8 cellular contexts compared by ENCODE assay signal in genomic region chr5:141476132-141476909, GRCh38. TPM values are rescaled to one million over a fixed set of nuclear protein-coding genes. Genes with fewer than 3 reads are reported as not detected.
DNase-seq lines count a peak whose midpoint lies in the region; ATAC-seq, FAIRE-seq and TF ChIP-seq lines count a peak whose summit lies in the region.

No MANE protein-coding gene starts in this region.

- peak; percentile 13 for FAIRE-seq in HTR-8/SVneo (lab: Jason Lieb, UNC)

- POLR2A ChIA-PET in Caco-2 (lab: Charles Lee), result no interaction called here

- H3K4me3 ChIP-seq in fibroblast of pulmonary artery (replicated peaks; ENCODE audit: low read depth, low read length), result peak overlapping the region; percentile 74
- H3K4me3 ChIP-seq in neural cell (ENCODE audit: low read length), result peak overlapping the region; percentile 58
- H3K4me3 ChIP-seq in Caco-2 (ENCODE audit: low read depth, low read length), result no peak overlapping the region

- H3K36me3 ChIP-seq in neural cell (ENCODE audit: insufficient read depth, low read length) (peaks cover 29% of the 10 kb centered on the region), Caco-2 (ENCODE audit: control insufficient read depth, insufficient read depth, low read length) (no peaks in the 10 kb centered on the region)

- no peaks in the 10 kb centered on the region for H3K27me3 ChIP-seq in neural cell (ENCODE audit: insufficient read depth, low read depth, low read length)
- H3K27me3 ChIP-seq in Caco-2 (replicated peaks; ENCODE audit: control insufficient read depth, insufficient read depth, low read length), result no peaks in the 10 kb centered on the region

- no peaks in the 10 kb centered on the region for H4K20me1 ChIP-seq in neural cell (ENCODE audit: insufficient read depth)

- no TSS peak for BruUV-seq in Caco-2 (replicated peaks; lab: Mats Ljungman, UMichigan)

- H2AFZ ChIP-seq in neural cell (ENCODE audit: low read depth, low read length), result no peak overlapping the region

- no peaks in the 10 kb centered on the region for H3F3A ChIP-seq in neural cell (ENCODE audit: insufficient read depth, low read length, poor library complexity, severe bottlenecking)

- H3K4me1 ChIP-seq in Caco-2, result no peaks in the 10 kb centered on the region

- no peak overlapping the region for H3K27ac Mint-ChIP-seq in Caco-2 (ENCODE audit: unreplicated experiment)

- CTCF ChIA-PET in Caco-2 (lab: Charles Lee), result no interaction called here

- peaks cover 14% of the 10 kb centered on the region for H3K79me2 ChIP-seq in neural cell (replicated peaks; ENCODE audit: insufficient read depth, low read length)

- H3K9me3 ChIP-seq in neural cell (ENCODE audit: low read length), result peaks cover 32% of the 10 kb centered on the region
- no peaks in the 10 kb centered on the region for H3K9me3 ChIP-seq in Caco-2

- intact Hi-C loops in Caco-2 (cut with micrococcal nuclease; ENCODE audit: unreplicated experiment), result no loop called here

- H3K27ac ChIP-seq in VCaP (peak overlapping the region; percentile 53), neural cell (ENCODE audit: low read length) (no peak overlapping the region)

- ATAC-seq in GM21367 (IDR thresholded peaks at IDR 0.05; ENCODE audit: unreplicated experiment), result peak; percentile 21

- no peak overlapping the region for H3K4me2 ChIP-seq in neural cell (ENCODE audit: low read length)

- no peaks in the 10 kb centered on the region for H3K27me3 Mint-ChIP-seq in Caco-2 (ENCODE audit: insufficient read depth, unreplicated experiment)

- TF ChIP-seq EP300 in neural cell (conservative IDR thresholded peaks at IDR 0.05; ENCODE audit: poor library complexity, severe bottlenecking), result no peak

- peak; percentile 20 for DNase-seq in DMS79 treated with DMSO at 0.1 percent for 48 hours (lab: John Stamatoyannopoulos, UW)
- DNase-seq in HTR-8/SVneo (ENCODE audit: insufficient read length, low spot score), result peak; percentile 60
- DNase-seq in fibroblast of pulmonary artery (ENCODE audit: low read depth), result peak; percentile 82
- DNase-seq in Caco-2, result no peak
- DNase-seq in SW480 (ENCODE audit: low spot score), result no peak

- TF ChIP-seq CTCF in VCaP (conservative IDR thresholded peaks at IDR 0.05) (no peak), fibroblast of pulmonary artery (IDR thresholded peaks at IDR 0.05; ENCODE audit: low read length, missing control alignments) (no peak), neural cell (IDR thresholded peaks at IDR 0.05; ENCODE audit: poor library complexity, severe bottlenecking) (no peak), Caco-2 (IDR thresholded peaks at IDR 0.05; ENCODE audit: insufficient read depth in 1 of 2, low read depth in 1 of 2, low read length in 1 of 2, severe bottlenecking in 1 of 2, unreplicated experiment in 1 of 2) (no peak)

- no peak overlapping the region for H3K9ac ChIP-seq in neural cell (ENCODE audit: low read length)

- no peak for TF ChIP-seq RAD21 in neural cell (conservative IDR thresholded peaks at IDR 0.05)

- H3K36me3 Mint-ChIP-seq in Caco-2 (ENCODE audit: insufficient read depth, unreplicated experiment), result no peaks in the 10 kb centered on the region

- no peaks in the 10 kb centered on the region for H3K4me1 Mint-ChIP-seq in Caco-2 (ENCODE audit: low read depth, unreplicated experiment)

- H3K9me3 Mint-ChIP-seq in Caco-2 (ENCODE audit: unreplicated experiment), result no peaks in the 10 kb centered on the region

- H3K4me3 Mint-ChIP-seq in Caco-2 (ENCODE audit: unreplicated experiment), result no peak overlapping the region

- no peaks in the 10 kb centered on the region for H3K9me2 ChIP-seq in neural cell (ENCODE audit: insufficient read depth, low read length)

TF ChIP-seq in neural cell, 6 proteins besides CTCF, POLR2A, EP300 and RAD21:
- TF ChIP-seq POLR2AphosphoS5 (IDR thresholded peaks at IDR 0.05) (no peak), TAF1 (IDR thresholded peaks at IDR 0.05; ENCODE audit: low read depth) (no peak)

RNA-seq across cellular contexts. Expression of gene PCDHGC3, which starts 0.6 kb away (rescaled TPM):
- 2.1 and 2.8 TPM in 2 replicates for polyA plus RNA-seq in neural cell
- 11.0 and 11.6 TPM in 2 replicates for polyA minus RNA-seq in neural cell
- total RNA-seq in Caco-2 (2022), result 1.3 and 2.9 TPM in 2 replicates

RNA-seq across cellular contexts. Expression of gene PCDHGC4, which starts 8.5 kb away (rescaled TPM):
- 4.3 and 6.4 TPM in 2 replicates for polyA plus RNA-seq in neural cell
- polyA minus RNA-seq in neural cell, result 25.3 and 28.7 TPM in 2 replicates
- total RNA-seq in Caco-2 (2022), result 0.28 and 0.39 TPM in 2 replicates

RNA-seq across cellular contexts. Expression of gene PCDHGC5, which starts 12.6 kb away (rescaled TPM):
- polyA plus RNA-seq in neural cell, result 0.51 and 0.54 TPM in 2 replicates
- 5.1 and 7.4 TPM in 2 replicates for polyA minus RNA-seq in neural cell
- total RNA-seq in Caco-2 (2022), result 0.21 and 0.25 TPM in 2 replicates

RNA-seq across cellular contexts. Expression of gene PCDHGA12, which starts 46.0 kb away (rescaled TPM):
- polyA plus RNA-seq in neural cell, result 0.11 and 0.56 TPM in 2 replicates
- 11.7 and 13.5 TPM in 2 replicates for polyA minus RNA-seq in neural cell
- 0.52 and 1.0 TPM in 2 replicates for total RNA-seq in Caco-2 (2022)

RNA-seq across cellular contexts. Expression of gene PCDHGA11, which starts 55.5 kb away (rescaled TPM):
- polyA plus RNA-seq in neural cell, result 0.32 and 0.62 TPM in 2 replicates
- polyA minus RNA-seq in neural cell, result 15.3 and 21.2 TPM in 2 replicates
- total RNA-seq in Caco-2 (2022), result 1.2 and 1.9 TPM in 2 replicates

Comparison
In these comparisons a context has a peak if more than half of its experiments do, and no peak if none do; other contexts are left out.
1. DNase-seq: peak in DMS79 treated with DMSO at 0.1 percent for 48 hours (single experiment), HTR-8/SVneo (single experiment) and fibroblast of pulmonary artery (single experiment); none in Caco-2 (0 of 2) and SW480 (single experiment).